15 cellular contexts compared by ENCODE assay signal in the genomic region with DNA sequence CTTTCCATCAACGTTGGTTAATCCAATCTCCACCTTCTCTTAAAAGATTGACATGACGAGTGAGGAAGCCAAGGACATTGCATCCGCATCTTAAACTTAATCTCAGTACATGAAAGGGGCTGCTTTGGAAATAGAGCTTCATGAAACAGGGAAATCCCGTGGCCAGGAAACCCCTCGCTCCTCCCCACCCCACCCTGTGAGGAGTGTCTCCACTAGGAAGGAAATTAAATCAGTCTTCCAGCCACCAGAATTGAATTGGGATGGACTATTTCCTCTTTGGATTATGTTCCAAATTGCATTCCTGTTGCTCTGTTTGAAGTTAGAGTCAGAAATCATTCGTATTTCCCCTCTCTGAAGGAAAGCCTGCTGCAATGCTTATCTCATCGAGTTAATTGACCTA. TPM values are rescaled to one million over a fixed set of nuclear protein-coding genes. Genes with fewer than 3 reads are reported as not detected.
DNase-seq lines count a peak whose midpoint lies in the region; ATAC-seq and TF ChIP-seq lines count a peak whose summit lies in the region.
"Had no signal": no experiment of that assay in that cellular context is flagged by ENCODE, and none has a peak within 500 bp of the region (broad histone marks: within the 10 kb centered on the region; RNA-seq: fewer than 3 reads in every experiment).

No MANE protein-coding gene starts in this region.

- BruUV-seq in A673 (replicated peaks; lab: Mats Ljungman, UMichigan) = no TSS peak

- H3K27me3 Mint-ChIP-seq in GM23338 (ENCODE audit: insufficient read depth, low read depth, poor library complexity) = peaks cover 5% of the 10 kb centered on the region
- H3K27me3 Mint-ChIP-seq in activated CD4-positive, alpha-beta T cell treated with anti-CD3 and anti-CD28 coated beads, Interleukin-2, amount 10 ng/mL, durations not matched to agents 7 days and 5 days = no peaks in the 10 kb centered on the region

- POLR2A ChIA-PET in A673 (lab: Charles Lee; ENCODE audit: low non-redundant PET) = no interaction called here
- POLR2A ChIA-PET in activated CD4-positive, alpha-beta T cell treated with anti-CD3 and anti-CD28 coated beads, Interleukin-2, amount 10 ng/mL, durations not matched to agents 7 days and 5 days (lab: Charles Lee) = no interaction called here

- no peaks in the 10 kb centered on the region for H3K9me2 ChIP-seq in GM23338 (ENCODE audit: insufficient read depth)

- no peaks in the 10 kb centered on the region for H3K79me2 ChIP-seq in GM23338 (replicated peaks; ENCODE audit: insufficient read depth)

- no peaks in the 10 kb centered on the region for H3K9me3 Mint-ChIP-seq in GM23338
- no peaks in the 10 kb centered on the region for H3K9me3 Mint-ChIP-seq in activated CD4-positive, alpha-beta T cell treated with anti-CD3 and anti-CD28 coated beads, Interleukin-2, amount 10 ng/mL, durations not matched to agents 7 days and 5 days
- H3K9me3 Mint-ChIP-seq: CD8-positive, alpha-beta memory T cell; HFFc6 had no signal

- no peaks in the 10 kb centered on the region for H3K36me3 ChIP-seq in A673 (ENCODE audit: insufficient read depth, low read length, poor library complexity, severe bottlenecking)
- no peaks in the 10 kb centered on the region for H3K36me3 ChIP-seq in GM23338 (ENCODE audit: insufficient read depth)
- H3K36me3 ChIP-seq in testis (ENCODE audit: low read depth, missing control alignments) = no peaks in the 10 kb centered on the region
- H3K36me3 ChIP-seq: BLaER1 had no signal

- intact Hi-C loops in A673 (cut with micrococcal nuclease; ENCODE audit: unreplicated experiment) (no loop called here), right cardiac atrium (cut with DNase I) (no loop called here), testis (cut with DNase I; ENCODE audit: low total_unique reads) (no loop called here)

- no peaks in the 10 kb centered on the region for H3K36me3 Mint-ChIP-seq in GM23338 (ENCODE audit: low read depth)
- H3K36me3 Mint-ChIP-seq in activated CD4-positive, alpha-beta T cell treated with anti-CD3 and anti-CD28 coated beads, Interleukin-2, amount 10 ng/mL, durations not matched to agents 7 days and 5 days (ENCODE audit: low read depth) = no peaks in the 10 kb centered on the region
- H3K36me3 Mint-ChIP-seq: CD8-positive, alpha-beta memory T cell had no signal

- H3K4me2 ChIP-seq in GM23338 = no peak overlapping the region
- H3K4me2 ChIP-seq: A549, BLaER1 had no signal

- CTCF ChIA-PET in A673 (lab: Charles Lee) = interaction anchor here (0.6 kb wide), 1 partner anchor 54 kb away, joined by 5 read pairs; no protein-coding TSS in a partner anchor
- CTCF ChIA-PET in activated CD4-positive, alpha-beta T cell treated with anti-CD3 and anti-CD28 coated beads, Interleukin-2, amount 10 ng/mL, durations not matched to agents 7 days and 5 days (lab: Charles Lee) = no interaction called here

- DNase-seq in A673 (ENCODE audit: low spot score) (peak; percentile 67), GM23338 (ENCODE audit: low spot score) (no peak), right cardiac atrium (peak in 1 of 3 donors; percentile 26), testis (no peak), germinal center (ENCODE audit: low spot score) (no peak), foreskin melanocyte (no peak)
- no peak for DNase-seq in activated CD4-positive, alpha-beta T cell treated with anti-CD3 and anti-CD28 coated beads, Interleukin-2, amount 10 ng/mL, durations not matched to agents 7 days and 5 days
- DNase-seq: CD8-positive, alpha-beta memory T cell; DMS53; GF-D8; HCEC 1CT; HFFc6 had no signal

- no peak for TF ChIP-seq POLR2A in testis (IDR thresholded peaks at IDR 0.05)

- H3K9me3 ChIP-seq in A673 (ENCODE audit: low read depth, low read length, poor library complexity, severe bottlenecking) (no peaks in the 10 kb centered on the region), right cardiac atrium (ENCODE audit: control insufficient read depth, low read length) (no peaks in the 10 kb centered on the region), testis (no peaks in the 10 kb centered on the region)
- H3K9me3 ChIP-seq: A549, BLaER1 had no signal

- H3K27ac Mint-ChIP-seq in GM23338 = no peak overlapping the region
- no peak overlapping the region for H3K27ac Mint-ChIP-seq in activated CD4-positive, alpha-beta T cell treated with anti-CD3 and anti-CD28 coated beads, Interleukin-2, amount 10 ng/mL, durations not matched to agents 7 days and 5 days
- H3K27ac Mint-ChIP-seq: HFFc6 had no signal

- H3K27me3 ChIP-seq in A673 (replicated peaks; ENCODE audit: insufficient read depth, low read depth, low read length, poor library complexity) (peaks cover 7% of the 10 kb centered on the region), GM23338 (ENCODE audit: insufficient read depth) (no peaks in the 10 kb centered on the region), right cardiac atrium (ENCODE audit: control insufficient read depth, insufficient read depth) (no peaks in the 10 kb centered on the region), testis (no peaks in the 10 kb centered on the region)
- H3K27me3 ChIP-seq: BLaER1 had no signal

- no peak overlapping the region for H3K4me3 Mint-ChIP-seq in GM23338
- no peak overlapping the region for H3K4me3 Mint-ChIP-seq in activated CD4-positive, alpha-beta T cell treated with anti-CD3 and anti-CD28 coated beads, Interleukin-2, amount 10 ng/mL, durations not matched to agents 7 days and 5 days
- H3K4me3 Mint-ChIP-seq: CD8-positive, alpha-beta memory T cell; HFFc6 had no signal

- H4K20me1 ChIP-seq in GM23338 (replicated peaks; ENCODE audit: insufficient read depth) = no peaks in the 10 kb centered on the region
- H4K20me1 ChIP-seq: BLaER1 had no signal

- no peaks in the 10 kb centered on the region for H3F3A ChIP-seq in GM23338 (replicated peaks; ENCODE audit: low read depth)

- TF ChIP-seq CTCF in A673 (conservative IDR thresholded peaks at IDR 0.05; ENCODE audit: low read depth, low read length) (no peak), GM23338 (conservative IDR thresholded peaks at IDR 0.05; ENCODE audit: low read depth in 2 of 2) (no peak), testis (IDR thresholded peaks at IDR 0.05) (no peak)

- WGBS in right cardiac atrium = 46% methylated on average over 7 of the region's 7 CpGs
- 26 to 36% methylated on average over 7 of the region's 7 CpGs for WGBS in testis, 2 donors

- ATAC-seq in GM23338 (no peak), right cardiac atrium (peak; percentile 56 to 90)
- ATAC-seq: A549 had no signal

- H3K4me1 ChIP-seq in A673 (ENCODE audit: insufficient read depth, low read length, poor library complexity, severe bottlenecking) = no peaks in the 10 kb centered on the region
- peaks cover 4% of the 10 kb centered on the region for H3K4me1 ChIP-seq in GM23338 (ENCODE audit: insufficient read depth)
- no peaks in the 10 kb centered on the region for H3K4me1 ChIP-seq in right cardiac atrium (ENCODE audit: control insufficient read depth, insufficient read depth, low read length)
- peaks cover 25% of the 10 kb centered on the region for H3K4me1 ChIP-seq in testis
- H3K4me1 ChIP-seq: A549, BLaER1 had no signal

- H3K27ac ChIP-seq in A673 (ENCODE audit: low read depth, low read length, poor library complexity, severe bottlenecking) (no peak overlapping the region), GM23338 (ENCODE audit: low read depth) (no peak overlapping the region), right cardiac atrium (ENCODE audit: low read length) (no peak overlapping the region), testis (peak overlapping the region; percentile 28 to 42)
- H3K27ac ChIP-seq: A549, BLaER1, HL-60 had no signal

- H2AFZ ChIP-seq in GM23338 = peak overlapping the region; percentile 57; the same call in 1 of the 2 replicates

- peaks cover 4% of the 10 kb centered on the region for H3K4me1 Mint-ChIP-seq in GM23338
- no peaks in the 10 kb centered on the region for H3K4me1 Mint-ChIP-seq in activated CD4-positive, alpha-beta T cell treated with anti-CD3 and anti-CD28 coated beads, Interleukin-2, amount 10 ng/mL, durations not matched to agents 7 days and 5 days
- H3K4me1 Mint-ChIP-seq: CD8-positive, alpha-beta memory T cell had no signal

- H3K4me3 ChIP-seq in A673 (ENCODE audit: low read depth, low read length, poor library complexity, severe bottlenecking) = no peak overlapping the region
- H3K4me3 ChIP-seq in GM23338 = no peak overlapping the region
- no peak overlapping the region for H3K4me3 ChIP-seq in right cardiac atrium (ENCODE audit: low read length)
- H3K4me3 ChIP-seq in testis = no peak overlapping the region
- H3K4me3 ChIP-seq: A549, BLaER1 had no signal

TF ChIP-seq in GM23338, 12 proteins besides CTCF, POLR2A, EP300 and RAD21:
- TF ChIP-seq ZNF114 (CRISPR knock-in tag; IDR thresholded peaks at IDR 0.05) (no peak), CREB1 (CRISPR knock-in tag; IDR thresholded peaks at IDR 0.05; ENCODE audit: low read depth) (no peak), EZH2 (IDR thresholded peaks at IDR 0.05; ENCODE audit: low read depth, unreplicated experiment) (no peak), POLR2AphosphoS5 (IDR thresholded peaks at IDR 0.05; ENCODE audit: low read depth) (no peak), EZH2phosphoT487 (IDR thresholded peaks at IDR 0.05; ENCODE audit: unreplicated experiment) (no peak)

RNA-seq across cellular contexts. Expression of gene CLDN11, which starts 35.8 kb away (rescaled TPM):
- total RNA-seq in A673 (2021) (0.52 TPM in 1 of 2 replicates, not detected in the other), right cardiac atrium (10 to 100 TPM; 11.1 to 13.7 (median 11.7) TPM), testis (1,000 to 10,000 TPM; 1,237 to 1,538 TPM)
- total RNA-seq in GM23338 (2014; rRNA removed; shearing (Covaris generic)) = 8.1 and 8.3 TPM in 2 replicates
- polyA plus RNA-seq in GM23338 (2016; fragmentation: Nextera tagmentation; extraction: Ambion mirVana) (5.2 and 6.8 TPM in 2 replicates), right cardiac atrium (7.5 TPM), testis (ENCODE audit: insufficient read depth, low read depth, low replicate concordance) (378 TPM)
- total RNA-seq in activated CD4-positive, alpha-beta T cell treated with anti-CD3 and anti-CD28 coated beads, Interleukin-2, amount 10 ng/mL, durations not matched to agents 7 days and 5 days = not detected
- polyA plus RNA-seq: CD8-positive, alpha-beta memory T cell had no signal

Comparison
In these comparisons a context has a peak if more than half of its experiments do, and no peak if none do; other contexts are left out.
1. H3K27ac ChIP-seq: peak in testis (2 of 2); none in A673 (single experiment), GM23338 (single experiment) and right cardiac atrium (single experiment).
2. RNA of gene CLDN11, which starts 35.8 kb away (total RNA-seq): 1,237 to 1,538 TPM in testis; 11.1 to 13.7 TPM in right cardiac atrium, 8.1 to 8.3 TPM in GM23338, 0.52 TPM in A673 and not detected in activated CD4-positive, alpha-beta T cell treated with anti-CD3 and anti-CD28 coated beads, Interleukin-2, amount 10 ng/mL, durations not matched to agents 7 days and 5 days; every median in the first group is over 10 times any median in the second.